Comparison of ENCODE assay signal across 1 cellular context in the genomic region with DNA sequence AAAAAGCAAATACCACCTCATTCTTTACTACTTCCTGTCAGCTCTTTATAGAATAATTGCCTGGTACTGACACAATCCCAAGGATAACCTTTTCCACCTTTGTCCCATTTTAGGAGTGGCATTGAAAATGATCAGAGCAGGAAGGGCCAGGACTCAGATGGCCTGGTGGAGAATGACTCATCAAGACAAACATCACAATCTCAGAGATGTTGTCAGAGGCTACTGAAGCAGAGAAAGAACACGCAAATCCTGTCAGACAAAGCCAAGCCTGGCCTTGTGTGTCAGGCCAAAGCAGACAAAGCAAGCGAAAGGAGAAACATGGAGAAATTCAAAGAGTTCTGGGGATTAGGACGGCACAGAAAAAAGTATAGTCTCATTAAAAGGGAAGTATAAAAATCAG.
TF ChIP-seq lines count a peak whose summit lies in the region.

No MANE protein-coding gene starts in this region.

TF ChIP-seq in HepG2, 621 proteins besides CTCF, POLR2A, EP300 and RAD21 (continued from another document and continues in another):
- TF ChIP-seq, protein P1, sequence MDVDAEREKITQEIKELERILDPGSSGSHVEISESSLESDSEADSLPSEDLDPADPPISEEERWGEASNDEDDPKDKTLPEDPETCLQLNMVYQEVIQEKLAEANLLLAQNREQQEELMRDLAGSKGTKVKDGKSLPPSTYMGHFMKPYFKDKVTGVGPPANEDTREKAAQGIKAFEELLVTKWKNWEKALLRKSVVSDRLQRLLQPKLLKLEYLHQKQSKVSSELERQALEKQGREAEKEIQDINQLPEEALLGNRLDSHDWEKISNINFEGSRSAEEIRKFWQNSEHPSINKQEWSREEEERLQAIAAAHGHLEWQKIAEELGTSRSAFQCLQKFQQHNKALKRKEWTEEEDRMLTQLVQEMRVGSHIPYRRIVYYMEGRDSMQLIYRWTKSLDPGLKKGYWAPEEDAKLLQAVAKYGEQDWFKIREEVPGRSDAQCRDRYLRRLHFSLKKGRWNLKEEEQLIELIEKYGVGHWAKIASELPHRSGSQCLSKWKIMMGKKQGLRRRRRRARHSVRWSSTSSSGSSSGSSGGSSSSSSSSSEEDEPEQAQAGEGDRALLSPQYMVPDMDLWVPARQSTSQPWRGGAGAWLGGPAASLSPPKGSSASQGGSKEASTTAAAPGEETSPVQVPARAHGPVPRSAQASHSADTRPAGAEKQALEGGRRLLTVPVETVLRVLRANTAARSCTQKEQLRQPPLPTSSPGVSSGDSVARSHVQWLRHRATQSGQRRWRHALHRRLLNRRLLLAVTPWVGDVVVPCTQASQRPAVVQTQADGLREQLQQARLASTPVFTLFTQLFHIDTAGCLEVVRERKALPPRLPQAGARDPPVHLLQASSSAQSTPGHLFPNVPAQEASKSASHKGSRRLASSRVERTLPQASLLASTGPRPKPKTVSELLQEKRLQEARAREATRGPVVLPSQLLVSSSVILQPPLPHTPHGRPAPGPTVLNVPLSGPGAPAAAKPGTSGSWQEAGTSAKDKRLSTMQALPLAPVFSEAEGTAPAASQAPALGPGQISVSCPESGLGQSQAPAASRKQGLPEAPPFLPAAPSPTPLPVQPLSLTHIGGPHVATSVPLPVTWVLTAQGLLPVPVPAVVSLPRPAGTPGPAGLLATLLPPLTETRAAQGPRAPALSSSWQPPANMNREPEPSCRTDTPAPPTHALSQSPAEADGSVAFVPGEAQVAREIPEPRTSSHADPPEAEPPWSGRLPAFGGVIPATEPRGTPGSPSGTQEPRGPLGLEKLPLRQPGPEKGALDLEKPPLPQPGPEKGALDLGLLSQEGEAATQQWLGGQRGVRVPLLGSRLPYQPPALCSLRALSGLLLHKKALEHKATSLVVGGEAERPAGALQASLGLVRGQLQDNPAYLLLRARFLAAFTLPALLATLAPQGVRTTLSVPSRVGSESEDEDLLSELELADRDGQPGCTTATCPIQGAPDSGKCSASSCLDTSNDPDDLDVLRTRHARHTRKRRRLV (CRISPR knock-in tag; IDR thresholded peaks at IDR 0.05): no peak
- TF ChIP-seq, protein P2, sequence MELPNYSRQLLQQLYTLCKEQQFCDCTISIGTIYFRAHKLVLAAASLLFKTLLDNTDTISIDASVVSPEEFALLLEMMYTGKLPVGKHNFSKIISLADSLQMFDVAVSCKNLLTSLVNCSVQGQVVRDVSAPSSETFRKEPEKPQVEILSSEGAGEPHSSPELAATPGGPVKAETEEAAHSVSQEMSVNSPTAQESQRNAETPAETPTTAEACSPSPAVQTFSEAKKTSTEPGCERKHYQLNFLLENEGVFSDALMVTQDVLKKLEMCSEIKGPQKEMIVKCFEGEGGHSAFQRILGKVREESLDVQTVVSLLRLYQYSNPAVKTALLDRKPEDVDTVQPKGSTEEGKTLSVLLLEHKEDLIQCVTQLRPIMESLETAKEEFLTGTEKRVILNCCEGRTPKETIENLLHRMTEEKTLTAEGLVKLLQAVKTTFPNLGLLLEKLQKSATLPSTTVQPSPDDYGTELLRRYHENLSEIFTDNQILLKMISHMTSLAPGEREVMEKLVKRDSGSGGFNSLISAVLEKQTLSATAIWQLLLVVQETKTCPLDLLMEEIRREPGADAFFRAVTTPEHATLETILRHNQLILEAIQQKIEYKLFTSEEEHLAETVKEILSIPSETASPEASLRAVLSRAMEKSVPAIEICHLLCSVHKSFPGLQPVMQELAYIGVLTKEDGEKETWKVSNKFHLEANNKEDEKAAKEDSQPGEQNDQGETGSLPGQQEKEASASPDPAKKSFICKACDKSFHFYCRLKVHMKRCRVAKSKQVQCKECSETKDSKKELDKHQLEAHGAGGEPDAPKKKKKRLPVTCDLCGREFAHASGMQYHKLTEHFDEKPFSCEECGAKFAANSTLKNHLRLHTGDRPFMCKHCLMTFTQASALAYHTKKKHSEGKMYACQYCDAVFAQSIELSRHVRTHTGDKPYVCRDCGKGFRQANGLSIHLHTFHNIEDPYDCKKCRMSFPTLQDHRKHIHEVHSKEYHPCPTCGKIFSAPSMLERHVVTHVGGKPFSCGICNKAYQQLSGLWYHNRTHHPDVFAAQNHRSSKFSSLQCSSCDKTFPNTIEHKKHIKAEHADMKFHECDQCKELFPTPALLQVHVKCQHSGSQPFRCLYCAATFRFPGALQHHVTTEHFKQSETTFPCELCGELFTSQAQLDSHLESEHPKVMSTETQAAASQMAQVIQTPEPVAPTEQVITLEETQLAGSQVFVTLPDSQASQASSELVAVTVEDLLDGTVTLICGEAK (IDR thresholded peaks at IDR 0.05): no peak
- TF ChIP-seq, protein P2 (CRISPR knock-in tag; IDR thresholded peaks at IDR 0.05): no peak; the same call in 1 of the 2 replicates
- TF ChIP-seq, protein P3, sequence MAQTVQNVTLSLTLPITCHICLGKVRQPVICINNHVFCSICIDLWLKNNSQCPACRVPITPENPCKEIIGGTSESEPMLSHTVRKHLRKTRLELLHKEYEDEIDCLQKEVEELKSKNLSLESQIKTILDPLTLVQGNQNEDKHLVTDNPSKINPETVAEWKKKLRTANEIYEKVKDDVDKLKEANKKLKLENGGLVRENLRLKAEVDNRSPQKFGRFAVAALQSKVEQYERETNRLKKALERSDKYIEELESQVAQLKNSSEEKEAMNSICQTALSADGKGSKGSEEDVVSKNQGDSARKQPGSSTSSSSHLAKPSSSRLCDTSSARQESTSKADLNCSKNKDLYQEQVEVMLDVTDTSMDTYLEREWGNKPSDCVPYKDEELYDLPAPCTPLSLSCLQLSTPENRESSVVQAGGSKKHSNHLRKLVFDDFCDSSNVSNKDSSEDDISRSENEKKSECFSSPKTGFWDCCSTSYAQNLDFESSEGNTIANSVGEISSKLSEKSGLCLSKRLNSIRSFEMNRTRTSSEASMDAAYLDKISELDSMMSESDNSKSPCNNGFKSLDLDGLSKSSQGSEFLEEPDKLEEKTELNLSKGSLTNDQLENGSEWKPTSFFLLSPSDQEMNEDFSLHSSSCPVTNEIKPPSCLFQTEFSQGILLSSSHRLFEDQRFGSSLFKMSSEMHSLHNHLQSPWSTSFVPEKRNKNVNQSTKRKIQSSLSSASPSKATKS (CRISPR knock-in tag; IDR thresholded peaks at IDR 0.05): no peak
- TF ChIP-seq ZSCAN9 (CRISPR knock-in tag; IDR thresholded peaks at IDR 0.05; ENCODE audit: borderline replicate concordance): no peak
- peak; percentile 84 for TF ChIP-seq SMAD3 (CRISPR knock-in tag; IDR thresholded peaks at IDR 0.05)
- no peak for TF ChIP-seq SP2 (CRISPR knock-in tag; IDR thresholded peaks at IDR 0.05)
- no peak for TF ChIP-seq ZSCAN30 (CRISPR knock-in tag; IDR thresholded peaks at IDR 0.05)
- no peak for TF ChIP-seq CCDC6 (CRISPR knock-in tag; IDR thresholded peaks at IDR 0.05)
- no peak for TF ChIP-seq ZNF782 (CRISPR knock-in tag; IDR thresholded peaks at IDR 0.05; ENCODE audit: borderline replicate concordance)
- TF ChIP-seq, protein P4, sequence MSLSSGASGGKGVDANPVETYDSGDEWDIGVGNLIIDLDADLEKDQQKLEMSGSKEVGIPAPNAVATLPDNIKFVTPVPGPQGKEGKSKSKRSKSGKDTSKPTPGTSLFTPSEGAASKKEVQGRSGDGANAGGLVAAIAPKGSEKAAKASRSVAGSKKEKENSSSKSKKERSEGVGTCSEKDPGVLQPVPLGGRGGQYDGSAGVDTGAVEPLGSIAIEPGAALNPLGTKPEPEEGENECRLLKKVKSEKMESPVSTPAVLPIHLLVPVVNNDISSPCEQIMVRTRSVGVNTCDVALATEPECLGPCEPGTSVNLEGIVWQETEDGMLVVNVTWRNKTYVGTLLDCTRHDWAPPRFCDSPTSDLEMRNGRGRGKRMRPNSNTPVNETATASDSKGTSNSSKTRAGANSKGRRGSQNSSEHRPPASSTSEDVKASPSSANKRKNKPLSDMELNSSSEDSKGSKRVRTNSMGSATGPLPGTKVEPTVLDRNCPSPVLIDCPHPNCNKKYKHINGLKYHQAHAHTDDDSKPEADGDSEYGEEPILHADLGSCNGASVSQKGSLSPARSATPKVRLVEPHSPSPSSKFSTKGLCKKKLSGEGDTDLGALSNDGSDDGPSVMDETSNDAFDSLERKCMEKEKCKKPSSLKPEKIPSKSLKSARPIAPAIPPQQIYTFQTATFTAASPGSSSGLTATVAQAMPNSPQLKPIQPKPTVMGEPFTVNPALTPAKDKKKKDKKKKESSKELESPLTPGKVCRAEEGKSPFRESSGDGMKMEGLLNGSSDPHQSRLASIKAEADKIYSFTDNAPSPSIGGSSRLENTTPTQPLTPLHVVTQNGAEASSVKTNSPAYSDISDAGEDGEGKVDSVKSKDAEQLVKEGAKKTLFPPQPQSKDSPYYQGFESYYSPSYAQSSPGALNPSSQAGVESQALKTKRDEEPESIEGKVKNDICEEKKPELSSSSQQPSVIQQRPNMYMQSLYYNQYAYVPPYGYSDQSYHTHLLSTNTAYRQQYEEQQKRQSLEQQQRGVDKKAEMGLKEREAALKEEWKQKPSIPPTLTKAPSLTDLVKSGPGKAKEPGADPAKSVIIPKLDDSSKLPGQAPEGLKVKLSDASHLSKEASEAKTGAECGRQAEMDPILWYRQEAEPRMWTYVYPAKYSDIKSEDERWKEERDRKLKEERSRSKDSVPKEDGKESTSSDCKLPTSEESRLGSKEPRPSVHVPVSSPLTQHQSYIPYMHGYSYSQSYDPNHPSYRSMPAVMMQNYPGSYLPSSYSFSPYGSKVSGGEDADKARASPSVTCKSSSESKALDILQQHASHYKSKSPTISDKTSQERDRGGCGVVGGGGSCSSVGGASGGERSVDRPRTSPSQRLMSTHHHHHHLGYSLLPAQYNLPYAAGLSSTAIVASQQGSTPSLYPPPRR (CRISPR knock-in tag; IDR thresholded peaks at IDR 0.05; ENCODE audit: borderline replicate concordance): peak; percentile 77; the same call in 1 of the 2 replicates
- TF ChIP-seq, protein P5, sequence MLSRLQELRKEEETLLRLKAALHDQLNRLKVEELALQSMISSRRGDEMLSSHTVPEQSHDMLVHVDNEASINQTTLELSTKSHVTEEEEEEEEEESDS (CRISPR knock-in tag; IDR thresholded peaks at IDR 0.05; ENCODE audit: borderline replicate concordance): no peak
- no peak for TF ChIP-seq ZNF775 (CRISPR knock-in tag; IDR thresholded peaks at IDR 0.05; ENCODE audit: borderline replicate concordance)
- no peak for TF ChIP-seq ATF7-NPFF (CRISPR knock-in tag; IDR thresholded peaks at IDR 0.05; ENCODE audit: low read depth)
- peak; percentile 100 for TF ChIP-seq FOSL2 (CRISPR knock-in tag; IDR thresholded peaks at IDR 0.05)
- TF ChIP-seq ZFP36 (IDR thresholded peaks at IDR 0.05; ENCODE audit: borderline replicate concordance, low read depth, low read length, partially characterized antibody): no peak
- TF ChIP-seq, protein P6, sequence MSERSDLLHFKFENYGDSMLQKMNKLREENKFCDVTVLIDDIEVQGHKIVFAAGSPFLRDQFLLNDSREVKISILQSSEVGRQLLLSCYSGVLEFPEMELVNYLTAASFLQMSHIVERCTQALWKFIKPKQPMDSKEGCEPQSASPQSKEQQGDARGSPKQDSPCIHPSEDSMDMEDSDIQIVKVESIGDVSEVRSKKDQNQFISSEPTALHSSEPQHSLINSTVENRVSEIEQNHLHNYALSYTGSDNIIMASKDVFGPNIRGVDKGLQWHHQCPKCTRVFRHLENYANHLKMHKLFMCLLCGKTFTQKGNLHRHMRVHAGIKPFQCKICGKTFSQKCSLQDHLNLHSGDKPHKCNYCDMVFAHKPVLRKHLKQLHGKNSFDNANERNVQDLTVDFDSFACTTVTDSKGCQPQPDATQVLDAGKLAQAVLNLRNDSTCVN (CRISPR knock-in tag; IDR thresholded peaks at IDR 0.05; ENCODE audit: borderline replicate concordance): peak; percentile 39; the same call in 1 of the 2 replicates
- TF ChIP-seq, protein P7, sequence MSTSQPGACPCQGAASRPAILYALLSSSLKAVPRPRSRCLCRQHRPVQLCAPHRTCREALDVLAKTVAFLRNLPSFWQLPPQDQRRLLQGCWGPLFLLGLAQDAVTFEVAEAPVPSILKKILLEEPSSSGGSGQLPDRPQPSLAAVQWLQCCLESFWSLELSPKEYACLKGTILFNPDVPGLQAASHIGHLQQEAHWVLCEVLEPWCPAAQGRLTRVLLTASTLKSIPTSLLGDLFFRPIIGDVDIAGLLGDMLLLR (CRISPR knock-in tag; IDR thresholded peaks at IDR 0.05): no peak
- peak; percentile 93 for TF ChIP-seq IRF2 (CRISPR knock-in tag; IDR thresholded peaks at IDR 0.05)
- TF ChIP-seq KDM5B (CRISPR knock-in tag; IDR thresholded peaks at IDR 0.05; ENCODE audit: borderline replicate concordance): no peak
- TF ChIP-seq ZBTB8A (CRISPR knock-in tag; IDR thresholded peaks at IDR 0.05; ENCODE audit: borderline replicate concordance, low read depth): no peak
- TF ChIP-seq, protein P8, sequence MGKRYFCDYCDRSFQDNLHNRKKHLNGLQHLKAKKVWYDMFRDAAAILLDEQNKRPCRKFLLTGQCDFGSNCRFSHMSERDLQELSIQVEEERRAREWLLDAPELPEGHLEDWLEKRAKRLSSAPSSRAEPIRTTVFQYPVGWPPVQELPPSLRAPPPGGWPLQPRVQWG (CRISPR knock-in tag; IDR thresholded peaks at IDR 0.05; ENCODE audit: borderline replicate concordance, low read depth): no peak
- TF ChIP-seq ZNF335 (CRISPR knock-in tag; IDR thresholded peaks at IDR 0.05): no peak
- TF ChIP-seq ZNF766 (CRISPR knock-in tag; IDR thresholded peaks at IDR 0.05; ENCODE audit: borderline replicate concordance): no peak
- no peak for TF ChIP-seq SMARCE1 (IDR thresholded peaks at IDR 0.05; ENCODE audit: borderline replicate concordance)
- no peak for TF ChIP-seq ZNF562 (CRISPR knock-in tag; IDR thresholded peaks at IDR 0.05; ENCODE audit: borderline replicate concordance)
- TF ChIP-seq, protein P9, sequence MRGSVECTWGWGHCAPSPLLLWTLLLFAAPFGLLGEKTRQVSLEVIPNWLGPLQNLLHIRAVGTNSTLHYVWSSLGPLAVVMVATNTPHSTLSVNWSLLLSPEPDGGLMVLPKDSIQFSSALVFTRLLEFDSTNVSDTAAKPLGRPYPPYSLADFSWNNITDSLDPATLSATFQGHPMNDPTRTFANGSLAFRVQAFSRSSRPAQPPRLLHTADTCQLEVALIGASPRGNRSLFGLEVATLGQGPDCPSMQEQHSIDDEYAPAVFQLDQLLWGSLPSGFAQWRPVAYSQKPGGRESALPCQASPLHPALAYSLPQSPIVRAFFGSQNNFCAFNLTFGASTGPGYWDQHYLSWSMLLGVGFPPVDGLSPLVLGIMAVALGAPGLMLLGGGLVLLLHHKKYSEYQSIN (CRISPR knock-in tag; IDR thresholded peaks at IDR 0.05; ENCODE audit: borderline replicate concordance): no peak
